15 cellular contexts compared by ENCODE assay signal in genomic region chr17:48994548-48995331, GRCh38. TPM values are rescaled to one million over a fixed set of nuclear protein-coding genes. Genes with fewer than 3 reads are reported as not detected.
DNase-seq lines count a peak whose midpoint lies in the region; ATAC-seq, FAIRE-seq and TF ChIP-seq lines count a peak whose summit lies in the region.
"Had no signal": no experiment of that assay in that cellular context is flagged by ENCODE, and none has a peak within 500 bp of the region (broad histone marks: within the 10 kb centered on the region; RNA-seq: fewer than 3 reads in every experiment).

No MANE protein-coding gene starts in this region.

- TF ChIP-seq POLR2A in esophagus muscularis mucosa (IDR thresholded peaks at IDR 0.05; ENCODE audit: low read depth), result no peak

- peaks cover 16 to 100% (median 88%) of the 10 kb centered on the region in 4 donors for H3K27me3 ChIP-seq in esophagus muscularis mucosa
- peaks cover 35 to 85% (median 49%) of the 10 kb centered on the region in 4 donors for H3K27me3 ChIP-seq in pancreas
- peaks cover 99% of the 10 kb centered on the region for H3K27me3 ChIP-seq in lower lobe of right lung (ENCODE audit: low read depth)

- TF ChIP-seq CTCF in esophagus muscularis mucosa (IDR thresholded peaks at IDR 0.05) (no peak), progenitor cell of endocrine pancreas (IDR thresholded peaks at IDR 0.05; ENCODE audit: unreplicated experiment) (no peak), pancreas (IDR thresholded peaks at IDR 0.05) (no peak), lower lobe of right lung (IDR thresholded peaks at IDR 0.05) (no peak)

- H3K4me3 Mint-ChIP-seq in T-helper 1 cell treated with Interleukin-12 subunit alpha and Interleukin-12 subunit beta and Interleukin-4 antibody, amounts not matched to agents 30 μg/mL and 1 μg/mL, for 36 hours, result peak overlapping the region; percentile 7
- H3K4me3 Mint-ChIP-seq in progenitor cell of endocrine pancreas (ENCODE audit: low read depth), result peak overlapping the region; percentile 80

- no peak overlapping the region for H3K27ac Mint-ChIP-seq in T-helper 1 cell treated with Interleukin-12 subunit alpha and Interleukin-12 subunit beta and Interleukin-4 antibody, amounts not matched to agents 30 μg/mL and 1 μg/mL, for 36 hours
- H3K27ac Mint-ChIP-seq in progenitor cell of endocrine pancreas, result peak overlapping the region; percentile 99
- H3K27ac Mint-ChIP-seq: activated T-helper 2 cell treated with anti-CD3 and anti-CD28 coated beads, Interferon-gamma antibody, Interleukin-2, Interleukin-4, amounts not matched to agents 10 μg/mL and 5 μg/mL and 100 μg/mL, durations not matched to agents 14 hours and 24 hours and 36 hours had no signal

- H3K36me3 ChIP-seq in esophagus muscularis mucosa (no peaks in the 10 kb centered on the region), pancreas (no peaks in the 10 kb centered on the region), lower lobe of right lung (no peaks in the 10 kb centered on the region)

- H3K4me1 ChIP-seq in esophagus muscularis mucosa (peaks cover 30 to 37% (median 33%) of the 10 kb centered on the region in 4 donors), pancreas (no peaks in the 10 kb centered on the region), lower lobe of right lung (peaks cover 23% of the 10 kb centered on the region)

- peaks cover 92% of the 10 kb centered on the region for H3K27me3 Mint-ChIP-seq in T-helper 1 cell treated with Interleukin-12 subunit alpha and Interleukin-12 subunit beta and Interleukin-4 antibody, amounts not matched to agents 30 μg/mL and 1 μg/mL, for 36 hours (ENCODE audit: low read depth)
- no peaks in the 10 kb centered on the region for H3K27me3 Mint-ChIP-seq in progenitor cell of endocrine pancreas

- H3K4me3 ChIP-seq in esophagus muscularis mucosa (no peak overlapping the region), pancreas (no peak overlapping the region), lower lobe of right lung (no peak overlapping the region)

- peaks cover 8% of the 10 kb centered on the region for H3K4me1 Mint-ChIP-seq in T-helper 1 cell treated with Interleukin-12 subunit alpha and Interleukin-12 subunit beta and Interleukin-4 antibody, amounts not matched to agents 30 μg/mL and 1 μg/mL, for 36 hours (ENCODE audit: low read depth)
- H3K4me1 Mint-ChIP-seq in progenitor cell of endocrine pancreas (ENCODE audit: low read depth), result peaks cover 25% of the 10 kb centered on the region

- peaks cover 1% of the 10 kb centered on the region for H3K36me3 Mint-ChIP-seq in T-helper 1 cell treated with Interleukin-12 subunit alpha and Interleukin-12 subunit beta and Interleukin-4 antibody, amounts not matched to agents 30 μg/mL and 1 μg/mL, for 36 hours (ENCODE audit: low read depth)
- no peaks in the 10 kb centered on the region for H3K36me3 Mint-ChIP-seq in progenitor cell of endocrine pancreas (ENCODE audit: insufficient read depth)

- intact Hi-C loops in esophagus muscularis mucosa (cut with DNase I), result no loop called here
- intact Hi-C loops in pancreas (cut with DNase I), result no loop called here
- intact Hi-C loops in lower lobe of right lung (cut with DNase I), result no loop called here

- ATAC-seq in pancreas, result no peak
- no peak for ATAC-seq in lower lobe of right lung

- H3K9me3 Mint-ChIP-seq in T-helper 1 cell treated with Interleukin-12 subunit alpha and Interleukin-12 subunit beta and Interleukin-4 antibody, amounts not matched to agents 30 μg/mL and 1 μg/mL, for 36 hours, result no peaks in the 10 kb centered on the region
- H3K9me3 Mint-ChIP-seq in progenitor cell of endocrine pancreas (ENCODE audit: low read depth), result no peaks in the 10 kb centered on the region
- H3K9me3 Mint-ChIP-seq: activated T-helper 2 cell treated with anti-CD3 and anti-CD28 coated beads, Interferon-gamma antibody, Interleukin-2, Interleukin-4, amounts not matched to agents 10 μg/mL and 5 μg/mL and 100 μg/mL, durations not matched to agents 14 hours and 24 hours and 36 hours had no signal

- WGBS in esophagus muscularis mucosa, result 40% methylated on average over 4 of the region's 4 CpGs
- whole genome bisulfite sequencing in pancreas, 2 donors, result 42 to 44% methylated on average over 4 of the region's 4 CpGs

- H3K27ac ChIP-seq in esophagus muscularis mucosa (replicated peaks in 1 of 4) (no peak overlapping the region), pancreas (no peak overlapping the region), lower lobe of right lung (no peak overlapping the region)

- DNase-seq in T-helper 1 cell, result no peak
- DNase-seq in NCI-H82 (lab: John Stamatoyannopoulos, UW), result peak; percentile 87
- peak; percentile 0 for DNase-seq in esophagus muscularis mucosa (ENCODE audit: extremely low spot score)
- DNase-seq in progenitor cell of endocrine pancreas (ENCODE audit: low spot score, unreplicated experiment), result no peak
- no peak for DNase-seq in pancreas
- no peak for DNase-seq in globus pallidus (ENCODE audit: low spot score)
- DNase-seq in lower lobe of right lung, result no peak
- DNase-seq: 8988T; DMS79; GOT3; NCI-H1092 treated with DMSO at 0.1 percent for 48 hours; NK-92 treated with Interleukin-12 subunit alpha and Interleukin-12 subunit beta, amount 100 ng/mL, for 24 hours had no signal

- H3K9me3 ChIP-seq in esophagus muscularis mucosa (no peaks in the 10 kb centered on the region), pancreas (no peaks in the 10 kb centered on the region), lower lobe of right lung (no peaks in the 10 kb centered on the region)

- no peak for FAIRE-seq in pancreas (lab: Jason Lieb, UNC)

- no peak for TF ChIP-seq EP300 in esophagus muscularis mucosa (IDR thresholded peaks at IDR 0.05)

RNA-seq across cellular contexts. Expression of gene IGF2BP1, which starts 2.4 kb away (rescaled TPM):
- total RNA-seq in esophagus muscularis mucosa (not detected), progenitor cell of endocrine pancreas (298 and 326 TPM in 2 replicates), pancreas (1 to 10 TPM in 1 of 6 donors, not detected in 5; 1.0 TPM), lower lobe of right lung (not detected)
- under 1 TPM in 1 of 2 donors, not detected in 1; under 0.01 TPM for polyA plus RNA-seq in pancreas

RNA-seq across cellular contexts. Expression of gene GIP, which starts 26.3 kb away (rescaled TPM):
- total RNA-seq in esophagus muscularis mucosa, result not detected
- not detected in 2 replicates for total RNA-seq in progenitor cell of endocrine pancreas
- total RNA-seq in pancreas, result not detected
- not detected for polyA plus RNA-seq in pancreas
- total RNA-seq in lower lobe of right lung, result not detected
- total RNA-seq: activated T-helper 2 cell treated with anti-CD3 and anti-CD28 coated beads, Interferon-gamma antibody, Interleukin-2, Interleukin-4, amounts not matched to agents 10 μg/mL and 5 μg/mL and 100 μg/mL, durations not matched to agents 14 hours and 24 hours and 36 hours; lung microvascular endothelial cell had no signal

RNA-seq across cellular contexts. Expression of gene SNF8, which starts 50.1 kb away (rescaled TPM):
- total RNA-seq in esophagus muscularis mucosa (10 to 100 TPM; 80.6 to 97.1 (median 92.3) TPM), progenitor cell of endocrine pancreas (128 and 133 TPM in 2 replicates), pancreas (10 to 100 TPM; 34.9 to 52.2 (median 43.8) TPM), lower lobe of right lung (76.9 TPM)
- polyA plus RNA-seq in pancreas, result 10 to 100 TPM; 70.2 to 78.6 TPM

Comparison
In these comparisons a context has a peak if more than half of its experiments do, and no peak if none do; other contexts are left out.
1. DNase-seq: peak in NCI-H82 (single experiment) and esophagus muscularis mucosa (single experiment); none in T-helper 1 cell (0 of 5), progenitor cell of endocrine pancreas (single experiment), pancreas (0 of 6), globus pallidus (single experiment) and lower lobe of right lung (single experiment).
2. RNA of gene IGF2BP1, which starts 2.4 kb away (total RNA-seq): 298 to 326 TPM in progenitor cell of endocrine pancreas; 1.0 TPM in pancreas, not detected in esophagus muscularis mucosa and not detected in lower lobe of right lung (single experiment); every median in the first group is over 100 times any median in the second.